ENCODE assay signal across 1 cellular context in genomic region chr3:190701096-190701532, GRCh38.
TF ChIP-seq lines count a peak whose summit lies in the region.

No MANE protein-coding gene starts in this region.

TF ChIP-seq in HepG2, 621 proteins besides CTCF, POLR2A, EP300 and RAD21 (continued from another document and continues in another):
- TF ChIP-seq ZFP91 (CRISPR knock-in tag; IDR thresholded peaks at IDR 0.05; ENCODE audit: borderline replicate concordance) (no peak), SP140L (CRISPR knock-in tag; IDR thresholded peaks at IDR 0.05; ENCODE audit: borderline replicate concordance) (no peak), MIER3 (CRISPR knock-in tag; IDR thresholded peaks at IDR 0.05; ENCODE audit: borderline replicate concordance) (peak; percentile 80; the same call in 1 of the 2 replicates), ZNF644 (CRISPR knock-in tag; IDR thresholded peaks at IDR 0.05; ENCODE audit: low read depth) (0 out of 2 replicates have a peak, but pooled peaks have one; percentile 44), CREBL2 (CRISPR knock-in tag; IDR thresholded peaks at IDR 0.05; ENCODE audit: borderline replicate concordance) (no peak), TFDP2 (CRISPR knock-in tag; IDR thresholded peaks at IDR 0.05) (no peak), ZNF710 (CRISPR knock-in tag; IDR thresholded peaks at IDR 0.05; ENCODE audit: borderline replicate concordance) (no peak), WIZ (CRISPR knock-in tag; IDR thresholded peaks at IDR 0.05) (no peak), ARNT2 (CRISPR knock-in tag; IDR thresholded peaks at IDR 0.05; ENCODE audit: low read depth) (no peak), ZNF230 (CRISPR knock-in tag; IDR thresholded peaks at IDR 0.05) (no peak), NR2C2 (CRISPR knock-in tag; IDR thresholded peaks at IDR 0.05; ENCODE audit: borderline replicate concordance) (no peak), NFYC (CRISPR knock-in tag; IDR thresholded peaks at IDR 0.05) (no peak), ZNF224 (CRISPR knock-in tag; IDR thresholded peaks at IDR 0.05) (no peak), ZNF589 (CRISPR knock-in tag; conservative IDR thresholded peaks at IDR 0.05) (no peak), ZBTB39 (CRISPR knock-in tag; IDR thresholded peaks at IDR 0.05) (no peak), HMGXB4 (CRISPR knock-in tag; IDR thresholded peaks at IDR 0.05; ENCODE audit: borderline replicate concordance in 1 of 2, low read depth in 1 of 2) (peak in 1 of 2 experiments; percentile 71; a peak in 3 of 4 replicates), PAWR (CRISPR knock-in tag; IDR thresholded peaks at IDR 0.05; ENCODE audit: borderline replicate concordance) (no peak), LBX2 (CRISPR knock-in tag; IDR thresholded peaks at IDR 0.05; ENCODE audit: borderline replicate concordance) (no peak), GATA4 (IDR thresholded peaks at IDR 0.05; ENCODE audit: borderline replicate concordance, low read depth) (no peak), ZNF207 (IDR thresholded peaks at IDR 0.05; ENCODE audit: borderline replicate concordance) (no peak), EZH2 (conservative IDR thresholded peaks at IDR 0.05; ENCODE audit: low read depth, low read length) (no peak), KLF11 (CRISPR knock-in tag; IDR thresholded peaks at IDR 0.05) (no peak), ZFYVE20 (CRISPR knock-in tag; IDR thresholded peaks at IDR 0.05; ENCODE audit: borderline replicate concordance, low read depth) (no peak), ZNF20 (CRISPR knock-in tag; IDR thresholded peaks at IDR 0.05) (no peak), DMAP1 (CRISPR knock-in tag; IDR thresholded peaks at IDR 0.05) (no peak), ZBTB20 (CRISPR knock-in tag; IDR thresholded peaks at IDR 0.05; ENCODE audit: borderline replicate concordance, low read depth) (no peak), THRA (CRISPR knock-in tag; IDR thresholded peaks at IDR 0.05; ENCODE audit: borderline replicate concordance) (no peak), HOXA9 (CRISPR knock-in tag; IDR thresholded peaks at IDR 0.05; ENCODE audit: borderline replicate concordance) (no peak), AGO1 (IDR thresholded peaks at IDR 0.05; ENCODE audit: low read depth, low read length, poor library complexity, severe bottlenecking) (no peak), JUNB (CRISPR knock-in tag; IDR thresholded peaks at IDR 0.05; ENCODE audit: borderline replicate concordance) (no peak), ESRRA (CRISPR knock-in tag; IDR thresholded peaks at IDR 0.05; ENCODE audit: low read depth) (no peak), ZNF749 (CRISPR knock-in tag; IDR thresholded peaks at IDR 0.05; ENCODE audit: borderline replicate concordance) (no peak), TIGD3 (CRISPR knock-in tag; IDR thresholded peaks at IDR 0.05; ENCODE audit: borderline replicate concordance) (no peak), MNT (IDR thresholded peaks at IDR 0.05) (no peak), ZKSCAN5 (CRISPR knock-in tag; IDR thresholded peaks at IDR 0.05) (no peak), NAIF1 (CRISPR knock-in tag; IDR thresholded peaks at IDR 0.05; ENCODE audit: borderline replicate concordance) (no peak)
